ENCODE assay signal across 1 cellular context in the genomic region with DNA sequence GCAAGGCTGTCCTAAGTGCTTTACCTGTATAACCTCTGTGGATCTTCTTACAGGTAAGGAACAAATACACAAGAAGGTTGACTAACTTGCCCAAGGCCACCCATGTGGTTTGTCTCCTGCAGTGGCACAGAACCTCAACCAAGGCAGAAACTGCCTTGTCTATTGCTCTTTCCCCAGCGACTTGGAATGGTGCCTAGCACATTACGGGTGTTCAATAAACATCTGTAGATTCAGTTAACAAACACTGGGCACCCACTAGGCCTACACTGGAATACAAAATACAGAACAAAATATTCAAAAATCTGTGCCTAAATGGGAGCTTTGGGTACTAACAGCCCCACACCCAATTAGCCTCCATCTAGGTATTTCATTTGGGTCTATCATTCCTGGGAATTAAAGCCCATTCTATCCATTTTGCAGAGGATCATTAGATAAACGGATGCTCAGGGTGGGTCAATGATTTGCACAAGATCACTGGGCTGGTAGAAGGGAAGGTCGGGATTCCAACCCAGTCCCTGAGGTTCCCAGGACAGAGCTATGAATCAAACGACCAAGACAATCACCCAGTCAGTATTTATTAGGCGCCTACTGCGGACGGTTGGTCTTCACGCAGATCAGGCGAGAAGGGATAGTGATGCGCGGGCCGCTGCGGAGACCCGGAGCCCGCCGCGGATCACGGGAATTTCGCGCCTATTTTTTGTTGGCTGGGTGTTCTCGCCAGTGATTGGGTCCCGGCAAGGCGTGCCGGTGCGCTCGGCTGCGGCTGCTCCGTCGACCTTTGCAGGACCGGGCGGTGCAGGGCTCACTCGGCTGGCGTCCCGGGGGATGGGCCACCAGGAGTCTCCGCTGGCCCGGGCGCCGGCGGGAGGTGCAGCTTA.
A peak's percentile ranks its signal among the peaks of the same experiment; 100 is the strongest.
TF ChIP-seq lines count a peak whose summit lies in the region.

A gene (plus strand): TSS at position 771 of the 878 bp plus-strand sequence. CDS start 55 bp downstream, at position 826.

TF ChIP-seq in K562, 482 proteins besides CTCF, POLR2A, EP300 and RAD21 (continued from another document and continues in another):
- TF ChIP-seq MYC (IDR thresholded peaks at IDR 0.05; ENCODE audit: low read depth, low read length) (peak; percentile 6; the same call in 1 of the 2 replicates), MYC (CRISPR knock-in tag; IDR thresholded peaks at IDR 0.05; ENCODE audit: borderline replicate concordance, low read depth) (no peak), NRF1 (conservative IDR thresholded peaks at IDR 0.05 in 1 of 2, IDR thresholded peaks at IDR 0.05 in 1 of 2) (peak; percentile 78 to 83), ATF1 (CRISPR knock-in tag; IDR thresholded peaks at IDR 0.05) (no peak), ATF1 (tag; IDR thresholded peaks at IDR 0.05) (no peak), ZFP30 (CRISPR knock-in tag; IDR thresholded peaks at IDR 0.05; ENCODE audit: borderline replicate concordance) (no peak), ZNF316 (IDR thresholded peaks at IDR 0.05) (no peak), CXXC5 (CRISPR knock-in tag; IDR thresholded peaks at IDR 0.05) (peak; percentile 57), ETV6 (IDR thresholded peaks at IDR 0.05; ENCODE audit: borderline replicate concordance in 1 of 2, low read depth in 2 of 2, low read length in 1 of 2) (no peak), ETV6 (CRISPR knock-in tag; IDR thresholded peaks at IDR 0.05; ENCODE audit: borderline replicate concordance) (0 out of 2 replicates have a peak, but pooled peaks have one; percentile 14), CTBP1 (IDR thresholded peaks at IDR 0.05; ENCODE audit: borderline replicate concordance) (0 out of 2 replicates have a peak, but pooled peaks have one; percentile 39), MEF2A (IDR thresholded peaks at IDR 0.05; ENCODE audit: control insufficient read depth, low read depth, low read length) (no peak), SMAD3 (CRISPR knock-in tag; conservative IDR thresholded peaks at IDR 0.05) (no peak), RCOR1 (IDR thresholded peaks at IDR 0.05; ENCODE audit: borderline replicate concordance in 1 of 2, low read depth in 2 of 2, low read length in 2 of 2) (0 out of 4 replicates have a peak, but pooled peaks of 1 of the 2 experiments have one; percentile 16), SMC3 (conservative IDR thresholded peaks at IDR 0.05; ENCODE audit: insufficient read depth, low read depth, low read length) (no peak), ZKSCAN8 (CRISPR knock-in tag; IDR thresholded peaks at IDR 0.05) (peak; percentile 95), MED1 (CRISPR knock-in tag; IDR thresholded peaks at IDR 0.05; ENCODE audit: borderline replicate concordance) (no peak), LEF1 (IDR thresholded peaks at IDR 0.05) (no peak), FOXA1 (IDR thresholded peaks at IDR 0.05; ENCODE audit: borderline replicate concordance) (no peak), BCL6 (CRISPR knock-in tag; IDR thresholded peaks at IDR 0.05) (no peak), ZC3H11A (IDR thresholded peaks at IDR 0.05; ENCODE audit: low read depth, low read length) (no peak), ZFP1 (CRISPR knock-in tag; IDR thresholded peaks at IDR 0.05) (no peak), ESRRA (IDR thresholded peaks at IDR 0.05; ENCODE audit: borderline replicate concordance, low read depth) (0 out of 2 replicates have a peak, but pooled peaks have one; percentile 11), ZC3H4 (CRISPR knock-in tag; IDR thresholded peaks at IDR 0.05; ENCODE audit: borderline replicate concordance) (0 out of 2 replicates have a peak, but pooled peaks have one; percentile 7), ZNF644 (tag; IDR thresholded peaks at IDR 0.05; ENCODE audit: low read depth) (no peak), ATF7 (IDR thresholded peaks at IDR 0.05) (no peak), PCBP2 (IDR thresholded peaks at IDR 0.05; ENCODE audit: low read depth, low read length, poor library complexity, severe bottlenecking) (no peak), ZNF76 (CRISPR knock-in tag; IDR thresholded peaks at IDR 0.05; ENCODE audit: borderline replicate concordance) (no peak)
- TF ChIP-seq, protein P1, sequence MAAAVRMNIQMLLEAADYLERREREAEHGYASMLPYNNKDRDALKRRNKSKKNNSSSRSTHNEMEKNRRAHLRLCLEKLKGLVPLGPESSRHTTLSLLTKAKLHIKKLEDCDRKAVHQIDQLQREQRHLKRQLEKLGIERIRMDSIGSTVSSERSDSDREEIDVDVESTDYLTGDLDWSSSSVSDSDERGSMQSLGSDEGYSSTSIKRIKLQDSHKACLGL (CRISPR knock-in tag; IDR thresholded peaks at IDR 0.05; ENCODE audit: borderline replicate concordance, poor library complexity, severe bottlenecking): no peak
- TF ChIP-seq, protein P2, sequence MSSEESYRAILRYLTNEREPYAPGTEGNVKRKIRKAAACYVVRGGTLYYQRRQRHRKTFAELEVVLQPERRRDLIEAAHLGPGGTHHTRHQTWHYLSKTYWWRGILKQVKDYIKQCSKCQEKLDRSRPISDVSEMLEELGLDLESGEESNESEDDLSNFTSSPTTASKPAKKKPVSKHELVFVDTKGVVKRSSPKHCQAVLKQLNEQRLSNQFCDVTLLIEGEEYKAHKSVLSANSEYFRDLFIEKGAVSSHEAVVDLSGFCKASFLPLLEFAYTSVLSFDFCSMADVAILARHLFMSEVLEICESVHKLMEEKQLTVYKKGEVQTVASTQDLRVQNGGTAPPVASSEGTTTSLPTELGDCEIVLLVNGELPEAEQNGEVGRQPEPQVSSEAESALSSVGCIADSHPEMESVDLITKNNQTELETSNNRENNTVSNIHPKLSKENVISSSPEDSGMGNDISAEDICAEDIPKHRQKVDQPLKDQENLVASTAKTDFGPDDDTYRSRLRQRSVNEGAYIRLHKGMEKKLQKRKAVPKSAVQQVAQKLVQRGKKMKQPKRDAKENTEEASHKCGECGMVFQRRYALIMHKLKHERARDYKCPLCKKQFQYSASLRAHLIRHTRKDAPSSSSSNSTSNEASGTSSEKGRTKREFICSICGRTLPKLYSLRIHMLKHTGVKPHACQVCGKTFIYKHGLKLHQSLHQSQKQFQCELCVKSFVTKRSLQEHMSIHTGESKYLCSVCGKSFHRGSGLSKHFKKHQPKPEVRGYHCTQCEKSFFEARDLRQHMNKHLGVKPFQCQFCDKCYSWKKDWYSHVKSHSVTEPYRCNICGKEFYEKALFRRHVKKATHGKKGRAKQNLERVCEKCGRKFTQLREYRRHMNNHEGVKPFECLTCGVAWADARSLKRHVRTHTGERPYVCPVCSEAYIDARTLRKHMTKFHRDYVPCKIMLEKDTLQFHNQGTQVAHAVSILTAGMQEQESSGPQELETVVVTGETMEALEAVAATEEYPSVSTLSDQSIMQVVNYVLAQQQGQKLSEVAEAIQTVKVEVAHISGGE (CRISPR knock-in tag; IDR thresholded peaks at IDR 0.05): peak in 1 of 3 experiments; percentile 54; a peak in 1 of 6 replicates
- TF ChIP-seq, protein P3, sequence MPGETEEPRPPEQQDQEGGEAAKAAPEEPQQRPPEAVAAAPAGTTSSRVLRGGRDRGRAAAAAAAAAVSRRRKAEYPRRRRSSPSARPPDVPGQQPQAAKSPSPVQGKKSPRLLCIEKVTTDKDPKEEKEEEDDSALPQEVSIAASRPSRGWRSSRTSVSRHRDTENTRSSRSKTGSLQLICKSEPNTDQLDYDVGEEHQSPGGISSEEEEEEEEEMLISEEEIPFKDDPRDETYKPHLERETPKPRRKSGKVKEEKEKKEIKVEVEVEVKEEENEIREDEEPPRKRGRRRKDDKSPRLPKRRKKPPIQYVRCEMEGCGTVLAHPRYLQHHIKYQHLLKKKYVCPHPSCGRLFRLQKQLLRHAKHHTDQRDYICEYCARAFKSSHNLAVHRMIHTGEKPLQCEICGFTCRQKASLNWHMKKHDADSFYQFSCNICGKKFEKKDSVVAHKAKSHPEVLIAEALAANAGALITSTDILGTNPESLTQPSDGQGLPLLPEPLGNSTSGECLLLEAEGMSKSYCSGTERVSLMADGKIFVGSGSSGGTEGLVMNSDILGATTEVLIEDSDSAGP (CRISPR knock-in tag; IDR thresholded peaks at IDR 0.05): no peak
- TF ChIP-seq, protein P4, sequence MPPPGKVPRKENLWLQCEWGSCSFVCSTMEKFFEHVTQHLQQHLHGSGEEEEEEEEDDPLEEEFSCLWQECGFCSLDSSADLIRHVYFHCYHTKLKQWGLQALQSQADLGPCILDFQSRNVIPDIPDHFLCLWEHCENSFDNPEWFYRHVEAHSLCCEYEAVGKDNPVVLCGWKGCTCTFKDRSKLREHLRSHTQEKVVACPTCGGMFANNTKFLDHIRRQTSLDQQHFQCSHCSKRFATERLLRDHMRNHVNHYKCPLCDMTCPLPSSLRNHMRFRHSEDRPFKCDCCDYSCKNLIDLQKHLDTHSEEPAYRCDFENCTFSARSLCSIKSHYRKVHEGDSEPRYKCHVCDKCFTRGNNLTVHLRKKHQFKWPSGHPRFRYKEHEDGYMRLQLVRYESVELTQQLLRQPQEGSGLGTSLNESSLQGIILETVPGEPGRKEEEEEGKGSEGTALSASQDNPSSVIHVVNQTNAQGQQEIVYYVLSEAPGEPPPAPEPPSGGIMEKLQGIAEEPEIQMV (tag; conservative IDR thresholded peaks at IDR 0.05; ENCODE audit: low read depth): no peak
- TF ChIP-seq, protein P5, sequence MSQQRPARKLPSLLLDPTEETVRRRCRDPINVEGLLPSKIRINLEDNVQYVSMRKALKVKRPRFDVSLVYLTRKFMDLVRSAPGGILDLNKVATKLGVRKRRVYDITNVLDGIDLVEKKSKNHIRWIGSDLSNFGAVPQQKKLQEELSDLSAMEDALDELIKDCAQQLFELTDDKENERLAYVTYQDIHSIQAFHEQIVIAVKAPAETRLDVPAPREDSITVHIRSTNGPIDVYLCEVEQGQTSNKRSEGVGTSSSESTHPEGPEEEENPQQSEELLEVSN (IDR thresholded peaks at IDR 0.05; ENCODE audit: borderline replicate concordance in 1 of 2, extremely low read depth in 1 of 2, insufficient read depth in 1 of 2, insufficient read length in 1 of 2, low read depth in 1 of 2, low read length in 1 of 2, poor library complexity in 1 of 2, severe bottlenecking in 1 of 2): peak in 1 of 2 experiments; percentile 23
- TF ChIP-seq, protein P6, sequence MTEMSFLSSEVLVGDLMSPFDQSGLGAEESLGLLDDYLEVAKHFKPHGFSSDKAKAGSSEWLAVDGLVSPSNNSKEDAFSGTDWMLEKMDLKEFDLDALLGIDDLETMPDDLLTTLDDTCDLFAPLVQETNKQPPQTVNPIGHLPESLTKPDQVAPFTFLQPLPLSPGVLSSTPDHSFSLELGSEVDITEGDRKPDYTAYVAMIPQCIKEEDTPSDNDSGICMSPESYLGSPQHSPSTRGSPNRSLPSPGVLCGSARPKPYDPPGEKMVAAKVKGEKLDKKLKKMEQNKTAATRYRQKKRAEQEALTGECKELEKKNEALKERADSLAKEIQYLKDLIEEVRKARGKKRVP (CRISPR knock-in tag; IDR thresholded peaks at IDR 0.05): no peak
- TF ChIP-seq, protein P7, sequence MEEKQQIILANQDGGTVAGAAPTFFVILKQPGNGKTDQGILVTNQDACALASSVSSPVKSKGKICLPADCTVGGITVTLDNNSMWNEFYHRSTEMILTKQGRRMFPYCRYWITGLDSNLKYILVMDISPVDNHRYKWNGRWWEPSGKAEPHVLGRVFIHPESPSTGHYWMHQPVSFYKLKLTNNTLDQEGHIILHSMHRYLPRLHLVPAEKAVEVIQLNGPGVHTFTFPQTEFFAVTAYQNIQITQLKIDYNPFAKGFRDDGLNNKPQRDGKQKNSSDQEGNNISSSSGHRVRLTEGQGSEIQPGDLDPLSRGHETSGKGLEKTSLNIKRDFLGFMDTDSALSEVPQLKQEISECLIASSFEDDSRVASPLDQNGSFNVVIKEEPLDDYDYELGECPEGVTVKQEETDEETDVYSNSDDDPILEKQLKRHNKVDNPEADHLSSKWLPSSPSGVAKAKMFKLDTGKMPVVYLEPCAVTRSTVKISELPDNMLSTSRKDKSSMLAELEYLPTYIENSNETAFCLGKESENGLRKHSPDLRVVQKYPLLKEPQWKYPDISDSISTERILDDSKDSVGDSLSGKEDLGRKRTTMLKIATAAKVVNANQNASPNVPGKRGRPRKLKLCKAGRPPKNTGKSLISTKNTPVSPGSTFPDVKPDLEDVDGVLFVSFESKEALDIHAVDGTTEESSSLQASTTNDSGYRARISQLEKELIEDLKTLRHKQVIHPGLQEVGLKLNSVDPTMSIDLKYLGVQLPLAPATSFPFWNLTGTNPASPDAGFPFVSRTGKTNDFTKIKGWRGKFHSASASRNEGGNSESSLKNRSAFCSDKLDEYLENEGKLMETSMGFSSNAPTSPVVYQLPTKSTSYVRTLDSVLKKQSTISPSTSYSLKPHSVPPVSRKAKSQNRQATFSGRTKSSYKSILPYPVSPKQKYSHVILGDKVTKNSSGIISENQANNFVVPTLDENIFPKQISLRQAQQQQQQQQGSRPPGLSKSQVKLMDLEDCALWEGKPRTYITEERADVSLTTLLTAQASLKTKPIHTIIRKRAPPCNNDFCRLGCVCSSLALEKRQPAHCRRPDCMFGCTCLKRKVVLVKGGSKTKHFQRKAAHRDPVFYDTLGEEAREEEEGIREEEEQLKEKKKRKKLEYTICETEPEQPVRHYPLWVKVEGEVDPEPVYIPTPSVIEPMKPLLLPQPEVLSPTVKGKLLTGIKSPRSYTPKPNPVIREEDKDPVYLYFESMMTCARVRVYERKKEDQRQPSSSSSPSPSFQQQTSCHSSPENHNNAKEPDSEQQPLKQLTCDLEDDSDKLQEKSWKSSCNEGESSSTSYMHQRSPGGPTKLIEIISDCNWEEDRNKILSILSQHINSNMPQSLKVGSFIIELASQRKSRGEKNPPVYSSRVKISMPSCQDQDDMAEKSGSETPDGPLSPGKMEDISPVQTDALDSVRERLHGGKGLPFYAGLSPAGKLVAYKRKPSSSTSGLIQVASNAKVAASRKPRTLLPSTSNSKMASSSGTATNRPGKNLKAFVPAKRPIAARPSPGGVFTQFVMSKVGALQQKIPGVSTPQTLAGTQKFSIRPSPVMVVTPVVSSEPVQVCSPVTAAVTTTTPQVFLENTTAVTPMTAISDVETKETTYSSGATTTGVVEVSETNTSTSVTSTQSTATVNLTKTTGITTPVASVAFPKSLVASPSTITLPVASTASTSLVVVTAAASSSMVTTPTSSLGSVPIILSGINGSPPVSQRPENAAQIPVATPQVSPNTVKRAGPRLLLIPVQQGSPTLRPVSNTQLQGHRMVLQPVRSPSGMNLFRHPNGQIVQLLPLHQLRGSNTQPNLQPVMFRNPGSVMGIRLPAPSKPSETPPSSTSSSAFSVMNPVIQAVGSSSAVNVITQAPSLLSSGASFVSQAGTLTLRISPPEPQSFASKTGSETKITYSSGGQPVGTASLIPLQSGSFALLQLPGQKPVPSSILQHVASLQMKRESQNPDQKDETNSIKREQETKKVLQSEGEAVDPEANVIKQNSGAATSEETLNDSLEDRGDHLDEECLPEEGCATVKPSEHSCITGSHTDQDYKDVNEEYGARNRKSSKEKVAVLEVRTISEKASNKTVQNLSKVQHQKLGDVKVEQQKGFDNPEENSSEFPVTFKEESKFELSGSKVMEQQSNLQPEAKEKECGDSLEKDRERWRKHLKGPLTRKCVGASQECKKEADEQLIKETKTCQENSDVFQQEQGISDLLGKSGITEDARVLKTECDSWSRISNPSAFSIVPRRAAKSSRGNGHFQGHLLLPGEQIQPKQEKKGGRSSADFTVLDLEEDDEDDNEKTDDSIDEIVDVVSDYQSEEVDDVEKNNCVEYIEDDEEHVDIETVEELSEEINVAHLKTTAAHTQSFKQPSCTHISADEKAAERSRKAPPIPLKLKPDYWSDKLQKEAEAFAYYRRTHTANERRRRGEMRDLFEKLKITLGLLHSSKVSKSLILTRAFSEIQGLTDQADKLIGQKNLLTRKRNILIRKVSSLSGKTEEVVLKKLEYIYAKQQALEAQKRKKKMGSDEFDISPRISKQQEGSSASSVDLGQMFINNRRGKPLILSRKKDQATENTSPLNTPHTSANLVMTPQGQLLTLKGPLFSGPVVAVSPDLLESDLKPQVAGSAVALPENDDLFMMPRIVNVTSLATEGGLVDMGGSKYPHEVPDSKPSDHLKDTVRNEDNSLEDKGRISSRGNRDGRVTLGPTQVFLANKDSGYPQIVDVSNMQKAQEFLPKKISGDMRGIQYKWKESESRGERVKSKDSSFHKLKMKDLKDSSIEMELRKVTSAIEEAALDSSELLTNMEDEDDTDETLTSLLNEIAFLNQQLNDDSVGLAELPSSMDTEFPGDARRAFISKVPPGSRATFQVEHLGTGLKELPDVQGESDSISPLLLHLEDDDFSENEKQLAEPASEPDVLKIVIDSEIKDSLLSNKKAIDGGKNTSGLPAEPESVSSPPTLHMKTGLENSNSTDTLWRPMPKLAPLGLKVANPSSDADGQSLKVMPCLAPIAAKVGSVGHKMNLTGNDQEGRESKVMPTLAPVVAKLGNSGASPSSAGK (IDR thresholded peaks at IDR 0.05): peak; percentile 52
